Comparison of ENCODE assay signal across 18 cellular contexts in the genomic region with DNA sequence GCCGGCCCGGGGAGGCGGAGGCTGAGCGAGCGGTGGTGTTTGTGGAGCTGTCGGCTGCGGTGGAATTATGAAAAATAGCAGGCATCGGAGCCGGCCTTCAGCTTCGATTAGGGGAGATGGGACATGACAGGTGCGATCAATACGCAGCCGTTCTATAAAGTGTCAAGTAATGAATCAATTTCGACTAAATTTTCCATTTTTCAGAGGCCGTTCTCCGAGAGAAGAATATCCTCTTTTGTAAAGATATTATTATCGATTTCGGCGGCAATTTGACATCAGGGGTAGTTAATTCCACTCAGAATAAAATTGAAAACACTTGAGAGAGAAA. TPM values are rescaled to one million over a fixed set of nuclear protein-coding genes. Genes with fewer than 3 reads are reported as not detected.
A peak's percentile ranks its signal among the peaks of the same experiment; 100 is the strongest.
DNase-seq lines count a peak whose midpoint lies in the region; ATAC-seq and TF ChIP-seq lines count a peak whose summit lies in the region.
"Had no signal": no experiment of that assay in that cellular context is flagged by ENCODE, and none has a peak within 500 bp of the region (broad histone marks: within the 10 kb centered on the region; RNA-seq: fewer than 3 reads in every experiment).

No MANE protein-coding gene starts in this region.

- in situ Hi-C loops in gastrocnemius medialis (cut with MboI; ENCODE audit: low sequenced_read_pairs in 4 of 4), result no loop called here

- no peaks in the 10 kb centered on the region for H3K27me3 Mint-ChIP-seq in activated naive CD4-positive, alpha-beta T cell treated with anti-CD3 and anti-CD28 coated beads, Interleukin-2, amount 50 U/mL, for 24 hours
- H3K27me3 Mint-ChIP-seq in activated naive CD4-positive, alpha-beta T cell treated with anti-CD3 and anti-CD28 coated beads for 36 hours (ENCODE audit: low read depth), result no peaks in the 10 kb centered on the region
- H3K27me3 Mint-ChIP-seq in activated T-helper 17 cell treated with anti-CD3 and anti-CD28 coated beads, Interleukin-2, amount 50 U/mL, for 72 hours, result peaks cover 10% of the 10 kb centered on the region

- DNase-seq in activated naive CD4-positive, alpha-beta T cell treated with anti-CD3 and anti-CD28 coated beads for 36 hours, result no peak
- DNase-seq in testis (peak; percentile 28), tibial artery (no peak), gastrocnemius medialis (no peak)
- DNase-seq: activated CD4-positive, CD25-positive, alpha-beta regulatory T cell treated with anti-CD3 and anti-CD28 coated beads, Interleukin-2, amount 50 U/mL, for 72 hours; activated CD8-positive, alpha-beta memory T cell treated with anti-CD3 and anti-CD28 coated beads for 24 hours; activated T-cell treated with anti-CD3 and anti-CD28 coated beads, Interleukin-2, amount 50 U/mL, for 48 hours; foreskin melanocyte; NCI-H1092; NCI-H2029 treated with DMSO at 0.1 percent for 48 hours; stimulated activated CD8-positive, alpha-beta memory T cell treated with anti-CD3 and anti-CD28 coated beads, Interleukin-4, amount 100 ng/mL, for 48 hours had no signal

- H3K36me3 ChIP-seq in testis (ENCODE audit: low read depth, missing control alignments) (no peaks in the 10 kb centered on the region), tibial artery (no peaks in the 10 kb centered on the region), gastrocnemius medialis (no peaks in the 10 kb centered on the region)

- 45 to 58% methylated on average over 17 to 19 of the region's 19 CpGs for WGBS in testis, 2 donors

- H3K27me3 ChIP-seq in testis (no peaks in the 10 kb centered on the region), tibial artery (peaks cover 3 to 93% of the 10 kb centered on the region in 2 donors), gastrocnemius medialis (peaks cover 72 to 83% (median 78%) of the 10 kb centered on the region in 3 donors)

- no peak overlapping the region for H3K4me3 Mint-ChIP-seq in activated naive CD4-positive, alpha-beta T cell treated with anti-CD3 and anti-CD28 coated beads, Interleukin-2, amount 50 U/mL, for 24 hours
- no peak overlapping the region for H3K4me3 Mint-ChIP-seq in activated naive CD4-positive, alpha-beta T cell treated with anti-CD3 and anti-CD28 coated beads for 36 hours
- no peak overlapping the region for H3K4me3 Mint-ChIP-seq in activated T-helper 17 cell treated with anti-CD3 and anti-CD28 coated beads, Interleukin-2, amount 50 U/mL, for 72 hours

- H3K27ac ChIP-seq in testis (no peak overlapping the region), tibial artery (no peak overlapping the region), gastrocnemius medialis (no peak overlapping the region)

- TF ChIP-seq POLR2A in testis (IDR thresholded peaks at IDR 0.05) (no peak), gastrocnemius medialis (IDR thresholded peaks at IDR 0.05) (no peak)

- H3K4me3 ChIP-seq in testis (no peak overlapping the region), tibial artery (no peak overlapping the region), gastrocnemius medialis (no peak overlapping the region)
- H3K4me3 ChIP-seq: lung had no signal

- ATAC-seq in activated T-helper 17 cell treated with anti-CD3 and anti-CD28 coated beads, Interleukin-2, amount 50 U/mL, for 72 hours (replicated peaks), result no peak
- no peak for ATAC-seq in gastrocnemius medialis
- ATAC-seq: activated naive CD4-positive, alpha-beta T cell treated with anti-CD3 and anti-CD28 coated beads, Interleukin-2, amount 50 U/mL, for 72 hours; HCT116 had no signal

- peaks cover 7% of the 10 kb centered on the region for H3K4me1 ChIP-seq in testis
- peaks cover 0 to 15% (median 11%) of the 10 kb centered on the region in 4 donors for H3K4me1 ChIP-seq in tibial artery
- peaks cover 0 to 4% of the 10 kb centered on the region in 2 donors for H3K4me1 ChIP-seq in gastrocnemius medialis

- peak overlapping the region; percentile 48 for H3K27ac Mint-ChIP-seq in activated naive CD4-positive, alpha-beta T cell treated with anti-CD3 and anti-CD28 coated beads, Interleukin-2, amount 50 U/mL, for 24 hours
- no peak overlapping the region for H3K27ac Mint-ChIP-seq in activated naive CD4-positive, alpha-beta T cell treated with anti-CD3 and anti-CD28 coated beads for 36 hours
- peak overlapping the region; percentile 42 for H3K27ac Mint-ChIP-seq in activated T-helper 17 cell treated with anti-CD3 and anti-CD28 coated beads, Interleukin-2, amount 50 U/mL, for 72 hours

- no peaks in the 10 kb centered on the region for H3K36me3 Mint-ChIP-seq in activated naive CD4-positive, alpha-beta T cell treated with anti-CD3 and anti-CD28 coated beads, Interleukin-2, amount 50 U/mL, for 24 hours
- H3K36me3 Mint-ChIP-seq in activated naive CD4-positive, alpha-beta T cell treated with anti-CD3 and anti-CD28 coated beads for 36 hours (ENCODE audit: low read depth), result no peaks in the 10 kb centered on the region
- no peaks in the 10 kb centered on the region for H3K36me3 Mint-ChIP-seq in activated T-helper 17 cell treated with anti-CD3 and anti-CD28 coated beads, Interleukin-2, amount 50 U/mL, for 72 hours (ENCODE audit: low read depth)
- H3K36me3 Mint-ChIP-seq: activated naive CD4-positive, alpha-beta T cell treated with anti-CD3 and anti-CD28 coated beads, Interleukin-2, amount 50 U/mL, for 72 hours had no signal

- intact Hi-C loops in activated naive CD4-positive, alpha-beta T cell treated with anti-CD3 and anti-CD28 coated beads for 36 hours (cut with micrococcal nuclease), result no loop called here
- intact Hi-C loops in testis (cut with DNase I; ENCODE audit: low total_unique reads), result no loop called here
- intact Hi-C loops in tibial artery (cut with DNase I; ENCODE audit: low total_unique reads), result no loop called here
- intact Hi-C loops in gastrocnemius medialis (cut with DNase I; ENCODE audit: low total_unique reads), result no loop called here

- no peaks in the 10 kb centered on the region for H3K9me3 Mint-ChIP-seq in activated naive CD4-positive, alpha-beta T cell treated with anti-CD3 and anti-CD28 coated beads, Interleukin-2, amount 50 U/mL, for 24 hours
- no peaks in the 10 kb centered on the region for H3K9me3 Mint-ChIP-seq in activated naive CD4-positive, alpha-beta T cell treated with anti-CD3 and anti-CD28 coated beads for 36 hours
- no peaks in the 10 kb centered on the region for H3K9me3 Mint-ChIP-seq in activated T-helper 17 cell treated with anti-CD3 and anti-CD28 coated beads, Interleukin-2, amount 50 U/mL, for 72 hours
- H3K9me3 Mint-ChIP-seq: activated naive CD4-positive, alpha-beta T cell treated with anti-CD3 and anti-CD28 coated beads, Interleukin-2, amount 50 U/mL, for 72 hours had no signal

- H3K9me3 ChIP-seq in testis (no peaks in the 10 kb centered on the region), tibial artery (no peaks in the 10 kb centered on the region), gastrocnemius medialis (no peaks in the 10 kb centered on the region)

- peaks cover 70% of the 10 kb centered on the region for H3K4me1 Mint-ChIP-seq in activated naive CD4-positive, alpha-beta T cell treated with anti-CD3 and anti-CD28 coated beads, Interleukin-2, amount 50 U/mL, for 24 hours
- H3K4me1 Mint-ChIP-seq in activated naive CD4-positive, alpha-beta T cell treated with anti-CD3 and anti-CD28 coated beads for 36 hours (ENCODE audit: low read depth), result peaks cover 48% of the 10 kb centered on the region
- peaks cover 30% of the 10 kb centered on the region for H3K4me1 Mint-ChIP-seq in activated T-helper 17 cell treated with anti-CD3 and anti-CD28 coated beads, Interleukin-2, amount 50 U/mL, for 72 hours

- TF ChIP-seq CTCF in testis (IDR thresholded peaks at IDR 0.05) (no peak), tibial artery (IDR thresholded peaks at IDR 0.05) (no peak), gastrocnemius medialis (IDR thresholded peaks at IDR 0.05 in 4 of 5, conservative IDR thresholded peaks at IDR 0.05 in 1 of 5) (no peak)

- CTCF ChIA-PET in activated naive CD4-positive, alpha-beta T cell treated with anti-CD3 and anti-CD28 coated beads for 36 hours (lab: Charles Lee), result interaction anchor here (1.5 to 1.7 kb wide), 2 partner anchors 12 to 59 kb away, joined by 4 to 5 read pairs; no protein-coding TSS in a partner anchor

RNA-seq across cellular contexts. Expression of a gene that starts 4.8 kb away (rescaled TPM):
- 1 to 10 TPM in 1 of 2 experiments, under 1 TPM in 1; 0.99 to 1.3 TPM for total RNA-seq in activated naive CD4-positive, alpha-beta T cell treated with anti-CD3 and anti-CD28 coated beads for 36 hours
- total RNA-seq in activated T-helper 17 cell treated with anti-CD3 and anti-CD28 coated beads, Interleukin-2, amount 50 U/mL, for 72 hours, result 1 to 10 TPM in 1 of 2 donors, under 1 TPM in 1; 0.89 to 2.1 TPM
- total RNA-seq in testis (1 to 10 TPM; 2.2 to 2.4 TPM), gastrocnemius medialis (not detected)
- polyA plus RNA-seq in testis (ENCODE audit: insufficient read depth, low read depth, low replicate concordance), result 0.78 TPM
- total RNA-seq: LHCN-M2, NCI-H460 had no signal

RNA-seq across cellular contexts. Expression of a gene that starts 26.0 kb away (rescaled TPM):
- total RNA-seq in activated naive CD4-positive, alpha-beta T cell treated with anti-CD3 and anti-CD28 coated beads for 36 hours, result 10 to 100 TPM; 32.8 TPM
- 10 to 100 TPM; 37.6 to 54.7 TPM for total RNA-seq in activated T-helper 17 cell treated with anti-CD3 and anti-CD28 coated beads, Interleukin-2, amount 50 U/mL, for 72 hours
- total RNA-seq in testis (100 to 1,000 TPM; 143 to 196 TPM), gastrocnemius medialis (100 to 1,000 TPM in 3 of 4 donors, 10 to 100 TPM in 1; 94.4 to 146 (median 110) TPM)
- 182 TPM for polyA plus RNA-seq in testis (ENCODE audit: insufficient read depth, low read depth, low replicate concordance)

RNA-seq across cellular contexts. Expression of a gene that starts 50.1 kb away (rescaled TPM):
- 100 to 1,000 TPM; 246 to 260 TPM for total RNA-seq in activated naive CD4-positive, alpha-beta T cell treated with anti-CD3 and anti-CD28 coated beads for 36 hours
- total RNA-seq in activated T-helper 17 cell treated with anti-CD3 and anti-CD28 coated beads, Interleukin-2, amount 50 U/mL, for 72 hours, result 100 to 1,000 TPM; 255 to 337 TPM
- total RNA-seq in testis, result 10 to 100 TPM; 51.2 to 56.3 TPM
- 33.2 TPM for polyA plus RNA-seq in testis (ENCODE audit: insufficient read depth, low read depth, low replicate concordance)
- total RNA-seq in gastrocnemius medialis, result 10 to 100 TPM; 12.1 to 21.6 (median 15.5) TPM

RNA-seq across cellular contexts. Expression of a gene that starts 56.0 kb away (rescaled TPM):
- 1 to 10 TPM; 2.5 to 2.7 TPM for total RNA-seq in activated naive CD4-positive, alpha-beta T cell treated with anti-CD3 and anti-CD28 coated beads for 36 hours
- under 1 TPM; 0.22 to 0.98 TPM for total RNA-seq in activated T-helper 17 cell treated with anti-CD3 and anti-CD28 coated beads, Interleukin-2, amount 50 U/mL, for 72 hours
- total RNA-seq in testis (under 1 TPM in 1 of 2 donors, not detected in 1; 0.87 TPM), gastrocnemius medialis (under 1 TPM in 1 of 4 donors, not detected in 3; 0.20 TPM)
- 3.6 TPM for polyA plus RNA-seq in testis (ENCODE audit: insufficient read depth, low read depth, low replicate concordance)
- total RNA-seq: NCI-H460 had no signal

Comparison
In these comparisons a context has a peak if more than half of its experiments do, and no peak if none do; other contexts are left out.
1. RNA of a gene that starts 50.1 kb away (total RNA-seq): 255 to 337 TPM in activated T-helper 17 cell treated with anti-CD3 and anti-CD28 coated beads, Interleukin-2, amount 50 U/mL, for 72 hours and 246 to 260 TPM in activated naive CD4-positive, alpha-beta T cell treated with anti-CD3 and anti-CD28 coated beads for 36 hours; 51.2 to 56.3 TPM in testis and 12.1 to 21.6 TPM in gastrocnemius medialis; every median in the first group is over 4 times any median in the second.